Comparison of ENCODE assay signal across 8 cellular contexts in genomic region chr1:14924012-14924452, GRCh38.
A peak's percentile ranks its signal among the peaks of the same experiment; 100 is the strongest.
DNase-seq lines count a peak whose midpoint lies in the region; ATAC-seq, FAIRE-seq and TF ChIP-seq lines count a peak whose summit lies in the region.

No MANE protein-coding gene starts in this region.

- TF ChIP-seq CTCF in Calu3 (IDR thresholded peaks at IDR 0.05; ENCODE audit: unreplicated experiment) (no peak), WI38 (IDR thresholded peaks at IDR 0.05; ENCODE audit: low read depth, low read length) (no peak), H1 (IDR thresholded peaks at IDR 0.05; ENCODE audit: control extremely low read depth in 1 of 3, insufficient read depth in 1 of 3, low read depth in 1 of 3, low read length in 3 of 3) (no peak), lung (IDR thresholded peaks at IDR 0.05; ENCODE audit: control extremely low read depth, extremely low read depth) (no peak), suprapubic skin (IDR thresholded peaks at IDR 0.05) (no peak)

- no peak overlapping the region for H2AFZ ChIP-seq in H1 (ENCODE audit: low read length)

- H3K36me3 ChIP-seq in HUES64 (ENCODE audit: insufficient read depth, low read length) (no peaks in the 10 kb centered on the region), H1 (ENCODE audit: control insufficient read depth in 2 of 4, insufficient read depth in 4 of 4, low read length in 3 of 4) (no peaks in the 10 kb centered on the region), lung (ENCODE audit: control insufficient read depth in 2 of 2, insufficient read depth in 2 of 2, low read length in 2 of 2) (no peaks in the 10 kb centered on the region), suprapubic skin (no peaks in the 10 kb centered on the region)

- no peak overlapping the region for H3K27ac Mint-ChIP-seq in Calu3 (ENCODE audit: unreplicated experiment)

- H3K23me2 ChIP-seq in H1 (ENCODE audit: low read depth, low read length): peaks cover 3% of the 10 kb centered on the region; the same call in 1 of the 2 replicates

- no peak overlapping the region for H2BK5ac ChIP-seq in H1 (ENCODE audit: low read depth, low read length)

- FAIRE-seq in H1 (lab: Jason Lieb, UNC): no peak

- no peaks in the 10 kb centered on the region for H3K9me3 Mint-ChIP-seq in Calu3 (ENCODE audit: low read depth, unreplicated experiment)

- no peaks in the 10 kb centered on the region; a peak in 1 of 4 replicates for H3K79me2 ChIP-seq in H1 (ENCODE audit: control insufficient read depth in 1 of 2, insufficient read depth in 2 of 2, low read length in 2 of 2)

- no peak overlapping the region for H4K91ac ChIP-seq in H1 (replicated peaks; ENCODE audit: insufficient read length, low read length)

- no TSS peak for BruUV-seq in Calu3 (replicated peaks; lab: Mats Ljungman, UMichigan)

- H3K4me2 ChIP-seq in H1 (ENCODE audit: insufficient read depth in 1 of 2, low read depth in 2 of 2, low read length in 2 of 2): peak overlapping the region; percentile 50 to 76; a peak in 3 of 4 replicates

- no peaks in the 10 kb centered on the region for H3K4me1 Mint-ChIP-seq in Calu3 (ENCODE audit: low read depth, unreplicated experiment)

- peak overlapping the region; percentile 71 for H3K4me3 Mint-ChIP-seq in Calu3 (ENCODE audit: low read depth, unreplicated experiment)

- TF ChIP-seq POLR2A in H1 (IDR thresholded peaks at IDR 0.05; ENCODE audit: control extremely low read depth in 1 of 2, low read depth in 2 of 2, low read length in 2 of 2) (no peak), suprapubic skin (IDR thresholded peaks at IDR 0.05) (no peak)

- H3K56ac ChIP-seq in H1 (replicated peaks; ENCODE audit: insufficient read length, low read depth, low read length): no peak overlapping the region

- H3K9ac ChIP-seq in HUES64 (ENCODE audit: low read depth, low read length): no peak overlapping the region
- peak overlapping the region in 1 of 4 experiments; percentile 9; a peak in 1 of 7 replicates for H3K9ac ChIP-seq in H1 (replicated peaks in 1 of 4; ENCODE audit: extremely low read depth in 1 of 4, low read depth in 3 of 4, low read length in 3 of 4)

- no peak overlapping the region for H3K4ac ChIP-seq in H1 (replicated peaks; ENCODE audit: insufficient read length, low read depth, low read length)

- no peak overlapping the region for H2AK5ac ChIP-seq in H1 (ENCODE audit: low read depth, low read length)

- CTCF ChIA-PET in Calu3 (lab: Charles Lee): no interaction called here
- CTCF ChIA-PET in H1 (lab: Charles Lee; ENCODE audit: partially characterized antibody): no interaction called here

- H3K4me3 ChIP-seq in HUES64 (ENCODE audit: low read length): peak overlapping the region; percentile 57
- H3K4me3 ChIP-seq in WI38 (ENCODE audit: low read depth, low read length): peak overlapping the region; percentile 79
- H3K4me3 ChIP-seq in H1 (ENCODE audit: extremely low read depth in 1 of 4, insufficient read depth in 2 of 4, low read depth in 3 of 4, low read length in 4 of 4): peak overlapping the region in 3 of 4 experiments; percentile 11 to 57 (median 49)
- peak overlapping the region; percentile 62 for H3K4me3 ChIP-seq in lung
- peak overlapping the region; percentile 75 for H3K4me3 ChIP-seq in suprapubic skin

- H3K27ac ChIP-seq in HUES64 (ENCODE audit: low read depth, low read length) (no peak overlapping the region), H1 (ENCODE audit: low read depth, low read length) (no peak overlapping the region), lung (ENCODE audit: low read depth in 1 of 2, low read length in 1 of 2) (no peak overlapping the region), suprapubic skin (peak overlapping the region; percentile 89)

- POLR2A ChIA-PET in H1 (lab: Charles Lee; ENCODE audit: partially characterized antibody): interaction anchor here (1.6 kb wide), 1 partner anchor 10 kb away, joined by 3 read pairs; no protein-coding TSS in a partner anchor

- ATAC-seq in lung (ENCODE audit: insufficient read depth, low FRiP score) (peak; percentile 60), HG03097 (IDR thresholded peaks at IDR 0.05; ENCODE audit: low FRiP score, unreplicated experiment) (no peak), HG02840 (IDR thresholded peaks at IDR 0.05; ENCODE audit: low FRiP score, unreplicated experiment) (no peak)

- no peak overlapping the region for H3K14ac ChIP-seq in H1 (ENCODE audit: insufficient read length)

- H3K23ac ChIP-seq in H1 (ENCODE audit: insufficient read length): no peak overlapping the region

- peaks cover 8 to 13% of the 10 kb centered on the region in 2 experiments for H4K20me1 ChIP-seq in H1 (replicated peaks in 1 of 2; ENCODE audit: control insufficient read depth in 1 of 2, insufficient read depth in 2 of 2, low read length in 2 of 2)

- DNase-seq in Calu3 (peak; percentile 30), H1 (ENCODE audit: low read depth in 1 of 2, low spot score in 2 of 2) (no peak), lung (ENCODE audit: low spot score) (no peak), suprapubic skin (ENCODE audit: low spot score in 2 of 2) (peak in 1 of 2 donors; percentile 82)

- intact Hi-C loops in Calu3 (cut with micrococcal nuclease; ENCODE audit: unreplicated experiment): no loop called here

- H2BK12ac ChIP-seq in H1 (ENCODE audit: low read depth, low read length): no peak overlapping the region

- H2BK120ac ChIP-seq in H1 (replicated peaks; ENCODE audit: low read depth, low read length): no peak overlapping the region

- H4K8ac ChIP-seq in H1 (ENCODE audit: extremely low read depth, insufficient read depth, low read length): no peak overlapping the region; the same call in 1 of the 2 replicates

- H3K4me1 ChIP-seq in HUES64 (ENCODE audit: insufficient read depth, low read length) (peaks cover 7% of the 10 kb centered on the region; the same call in 1 of the 2 replicates), H1 (replicated peaks in 1 of 4; ENCODE audit: control insufficient read depth in 3 of 4, insufficient read depth in 4 of 4, low read length in 3 of 4) (peaks cover 3 to 7% (median 3%) of the 10 kb centered on the region in 4 experiments; a peak in 6 of 7 replicates), lung (ENCODE audit: control insufficient read depth in 2 of 2, insufficient read depth in 2 of 2, low read length in 2 of 2) (peaks cover 0 to 10% of the 10 kb centered on the region in 2 donors), suprapubic skin (peaks cover 40% of the 10 kb centered on the region)

- WGBS in HUES64: under 1% methylated on average over 76 of the region's 76 CpGs
- 0% methylated on average over 16 of the region's 76 CpGs; no CpG with 5 or more reads in 1 of the 2 experiments for WGBS in H1 (ENCODE audit: extremely low coverage in 1 of 2, insufficient coverage in 1 of 2, insufficient read length in 1 of 2, insufficient replicate concordance in 2 of 2, low coverage in 1 of 2, low lambda C conversion rate in 2 of 2, missing lambda C conversion rate in 1 of 2), 2 experiments
- WGBS in lung, 2 donors: 0% methylated on average over 45 to 76 of the region's 76 CpGs
- WGBS in suprapubic skin: no CpG with 5 or more reads among the region's 76 CpGs

- no peak overlapping the region for H2BK15ac ChIP-seq in H1 (ENCODE audit: low read length)

- no peak for TF ChIP-seq RAD21 in H1 (IDR thresholded peaks at IDR 0.05 in 1 of 2, conservative IDR thresholded peaks at IDR 0.05 in 1 of 2; ENCODE audit: low read depth in 2 of 2, low read length in 2 of 2)

- no peaks in the 10 kb centered on the region for H3K9me3 ChIP-seq in HUES64 (ENCODE audit: insufficient read depth, low read depth, low read length)
- H3K9me3 ChIP-seq in H1 (ENCODE audit: insufficient read depth in 2 of 2, low read depth in 1 of 2, low read length in 1 of 2): no peaks in the 10 kb centered on the region
- H3K9me3 ChIP-seq in lung (ENCODE audit: control insufficient read depth in 2 of 2, insufficient read depth in 1 of 2, low read length in 1 of 2): no peaks in the 10 kb centered on the region
- H3K9me3 ChIP-seq in suprapubic skin: no peaks in the 10 kb centered on the region

- no peak overlapping the region for H2BK20ac ChIP-seq in H1 (ENCODE audit: low read length)

- no peak overlapping the region for H4K5ac ChIP-seq in H1 (ENCODE audit: insufficient read length, low read depth, low read length)

- no peaks in the 10 kb centered on the region for H3K79me1 ChIP-seq in H1 (ENCODE audit: low read depth, low read length)

- H3K27me3 ChIP-seq in HUES64 (ENCODE audit: insufficient read depth, low read length) (peaks cover 33% of the 10 kb centered on the region), H1 (replicated peaks in 1 of 4; ENCODE audit: control insufficient read depth in 3 of 4, extremely low read depth in 1 of 4, insufficient read depth in 3 of 4, low read length in 3 of 4) (peaks cover 9 to 36% (median 27%) of the 10 kb centered on the region in 4 experiments), lung (ENCODE audit: control insufficient read depth, insufficient read depth) (no peaks in the 10 kb centered on the region), suprapubic skin (no peaks in the 10 kb centered on the region)

- H3K36me3 Mint-ChIP-seq in Calu3 (ENCODE audit: insufficient read depth, unreplicated experiment): peaks cover 8% of the 10 kb centered on the region

- TF ChIP-seq EP300 in H1 (IDR thresholded peaks at IDR 0.05; ENCODE audit: borderline replicate concordance in 1 of 2, low read depth in 2 of 2, low read length in 2 of 2): no peak
- no peak for TF ChIP-seq EP300 in suprapubic skin (IDR thresholded peaks at IDR 0.05)

- no peak overlapping the region for H3K18ac ChIP-seq in H1 (ENCODE audit: extremely low read depth, low read length)

- H3K27me3 Mint-ChIP-seq in Calu3 (ENCODE audit: unreplicated experiment): peaks cover 23% of the 10 kb centered on the region

TF ChIP-seq in H1, 55 proteins besides CTCF, POLR2A, EP300 and RAD21 (continues in another document):
- TF ChIP-seq CHD1 (IDR thresholded peaks at IDR 0.05; ENCODE audit: low read depth, low read length): no peak
- TF ChIP-seq ZNF274 (IDR thresholded peaks at IDR 0.05; ENCODE audit: borderline replicate concordance, extremely low read depth, low read length): no peak
- no peak for TF ChIP-seq NRF1 (IDR thresholded peaks at IDR 0.05; ENCODE audit: low read depth, low read length)
- no peak for TF ChIP-seq HDAC6 (IDR thresholded peaks at IDR 0.05; ENCODE audit: low read depth, low read length)
- TF ChIP-seq CEBPB (IDR thresholded peaks at IDR 0.05; ENCODE audit: low read depth, low read length): no peak
- TF ChIP-seq CTBP2 (IDR thresholded peaks at IDR 0.05; ENCODE audit: borderline replicate concordance, insufficient read depth, insufficient read length, low read length): no peak
- peak; percentile 26 for TF ChIP-seq KDM4A (IDR thresholded peaks at IDR 0.05; ENCODE audit: low read depth, low read length, severe bottlenecking)
